Comparison of ENCODE assay signal across 8 cellular contexts in genomic region chr1:33348676-33349080, GRCh38. TPM values are rescaled to one million over a fixed set of nuclear protein-coding genes. Genes with fewer than 3 reads are reported as not detected.
DNase-seq lines count a peak whose midpoint lies in the region; ATAC-seq and TF ChIP-seq lines count a peak whose summit lies in the region.

No MANE protein-coding gene starts in this region.

- no peak for TF ChIP-seq POLR2A in spleen (IDR thresholded peaks at IDR 0.05)

- H3K4me1 ChIP-seq in iPS DF 6.9 (ENCODE audit: control insufficient read depth, insufficient read depth, low read length) (no peaks in the 10 kb centered on the region), spleen (peaks cover 22 to 70% (median 58%) of the 10 kb centered on the region in 6 donors)

- no peak for ATAC-seq in HG02623 (IDR thresholded peaks at IDR 0.05; ENCODE audit: unreplicated experiment)

- H3K9me3 ChIP-seq in iPS DF 6.9 (ENCODE audit: control insufficient read depth, insufficient read depth, low read length) (no peaks in the 10 kb centered on the region), spleen (no peaks in the 10 kb centered on the region)

- intact Hi-C loops in spleen (cut with DNase I; ENCODE audit: low total_unique reads): no loop called here

- peak overlapping the region; percentile 86; the same call in 1 of the 2 replicates for H3K4me3 ChIP-seq in iPS DF 6.9 (ENCODE audit: low read length)
- H3K4me3 ChIP-seq in spleen: peak overlapping the region; percentile 67 to 93 (median 82)

- DNase-seq in HT1080 (ENCODE audit: low read depth): peak; percentile 40
- DNase-seq in activated naive CD4-positive, alpha-beta T cell treated with anti-CD3 and anti-CD28 coated beads, Interleukin-2, amount 50 U/mL, for 16 hours: peak; percentile 35
- DNase-seq in iPS DF 6.9 (ENCODE audit: low read depth, low spot score): no peak
- peak; percentile 76 for DNase-seq in spleen
- no peak for DNase-seq in NCI-H2171 treated with DMSO at 0.1 percent for 48 hours (lab: John Stamatoyannopoulos, UW)
- no peak for DNase-seq in AG08395 (ENCODE audit: low spot score)

- WGBS in iPS DF 6.9 (ENCODE audit: insufficient coverage, insufficient read length): no CpG with 5 or more reads among the region's 11 CpGs
- 2 to 5% (median 4%) methylated on average over 11 of the region's 11 CpGs for WGBS in spleen, 5 donors

- H3K27ac ChIP-seq in 22Rv1 (peak overlapping the region; percentile 91), iPS DF 6.9 (ENCODE audit: low read length) (no peak overlapping the region), spleen (peak overlapping the region; percentile 92 to 99 (median 98))

- no peaks in the 10 kb centered on the region for H3K36me3 ChIP-seq in iPS DF 6.9 (ENCODE audit: control insufficient read depth, insufficient read depth, low read length)
- peaks cover 0 to 35% (median 0%) of the 10 kb centered on the region in 6 donors for H3K36me3 ChIP-seq in spleen

- H3K27me3 ChIP-seq in iPS DF 6.9 (ENCODE audit: control insufficient read depth, insufficient read depth, low read length): peaks cover 47% of the 10 kb centered on the region
- no peaks in the 10 kb centered on the region for H3K27me3 ChIP-seq in spleen (replicated peaks in 1 of 7)

- TF ChIP-seq CTCF in 22Rv1 (IDR thresholded peaks at IDR 0.05): no peak
- TF ChIP-seq CTCF in spleen (IDR thresholded peaks at IDR 0.05 in 8 of 11, conservative IDR thresholded peaks at IDR 0.05 in 3 of 11): no peak

RNA-seq across cellular contexts. Expression of gene A3GALT2, which starts 27.8 kb away (rescaled TPM):
- total RNA-seq in HT1080 (2014; rRNA removed; shearing (Covaris generic)): not detected in 2 replicates
- polyA plus RNA-seq in HT1080 (2015; cell fraction: cytosol; rRNA removed): not detected in 2 replicates
- polyA plus RNA-seq in HT1080 (2015; cell fraction: nucleus; rRNA removed): not detected in 2 replicates
- 1 to 10 TPM in 1 of 7 donors, under 1 TPM in 1, not detected in 5; 0.47 to 1.6 TPM for total RNA-seq in spleen
- under 1 TPM in 1 of 3 donors, not detected in 2; 0.10 TPM for polyA plus RNA-seq in spleen

Comparison
In these comparisons a context has a peak if more than half of its experiments do, and no peak if none do; other contexts are left out.
1. DNase-seq: peak in HT1080 (single experiment), activated naive CD4-positive, alpha-beta T cell treated with anti-CD3 and anti-CD28 coated beads, Interleukin-2, amount 50 U/mL, for 16 hours (single experiment) and spleen (single experiment); none in iPS DF 6.9 (single experiment), NCI-H2171 treated with DMSO at 0.1 percent for 48 hours (single experiment) and AG08395 (single experiment).